Comparison of ENCODE assay signal across 9 cellular contexts in genomic region chr16:73683804-73684203, GRCh38.
"Had no signal": no experiment of that assay in that cellular context is flagged by ENCODE, and none has a peak within 500 bp of the region (broad histone marks: within the 10 kb centered on the region; RNA-seq: fewer than 3 reads in every experiment).

No MANE protein-coding gene starts in this region.

- DNase-seq: GOT3, H7, HFFc6, IMR-90, KBM-7 had no signal

- ATAC-seq: HCT116 had no signal

- H3K4me3 Mint-ChIP-seq: HFFc6 had no signal

- H3K9me3 ChIP-seq: HAP-1 had no signal

- H3K4me3 ChIP-seq: HAP-1 had no signal

- H3K9ac ChIP-seq: KMS-11 had no signal

- H3K36me3 ChIP-seq: HAP-1 had no signal

- H3K9me3 Mint-ChIP-seq: HFFc6 had no signal

- H3K27ac Mint-ChIP-seq: HFFc6 had no signal

- H3K27ac ChIP-seq: HL-60, KMS-11 had no signal

- H3K4me2 ChIP-seq: KMS-11 had no signal

- H3K4me1 ChIP-seq: HAP-1 had no signal
